8 cellular contexts compared by ENCODE assay signal in genomic region chr4:122922877-122923511, GRCh38. TPM values are rescaled to one million over a fixed set of nuclear protein-coding genes. Genes with fewer than 3 reads are reported as not detected.
DNase-seq lines count a peak whose midpoint lies in the region; ATAC-seq and TF ChIP-seq lines count a peak whose summit lies in the region.

No MANE protein-coding gene starts in this region.

- H3K27ac Mint-ChIP-seq in CD14-positive monocyte: peak overlapping the region; percentile 87 to 94 (median 91)
- H3K27ac Mint-ChIP-seq in activated CD4-positive, alpha-beta memory T cell treated with anti-CD3 and anti-CD28 coated beads, Interleukin-2, amount 10 ng/mL, durations not matched to agents 7 days and 5 days: no peak overlapping the region

- TF ChIP-seq CTCF in CD14-positive monocyte (IDR thresholded peaks at IDR 0.05) (no peak), lower lobe of right lung (IDR thresholded peaks at IDR 0.05) (no peak)

- ATAC-seq in GM19397 (IDR thresholded peaks at IDR 0.05; ENCODE audit: unreplicated experiment): peak; percentile 98
- ATAC-seq in HG03565 (IDR thresholded peaks at IDR 0.05; ENCODE audit: unreplicated experiment): peak; percentile 91
- ATAC-seq in lower lobe of right lung: peak; percentile 98 to 99

- H3K4me3 ChIP-seq in lower lobe of right lung: peak overlapping the region; percentile 71

- DNase-seq in CD14-positive monocyte (ENCODE audit: low spot score) (peak; percentile 55), NCI-H82 treated with DMSO at 0.1 percent for 48 hours (lab: John Stamatoyannopoulos, UW; ENCODE audit: unreplicated experiment) (peak; percentile 58), ecto neural progenitor cell (ENCODE audit: low spot score) (peak; percentile 89), lower lobe of right lung (peak; percentile 84)
- DNase-seq in activated CD4-positive, alpha-beta memory T cell treated with anti-CD3 and anti-CD28 coated beads, Interleukin-2, amount 10 ng/mL, durations not matched to agents 7 days and 5 days: peak; percentile 94
- DNase-seq in stimulated activated CD4-positive, alpha-beta T cell treated with anti-CD3 and anti-CD28 coated beads, TNF-alpha, amount 100 ng/mL, for 48 hours (ENCODE audit: low read depth in 3 of 3): peak; percentile 72 to 82 (median 81)

- no peaks in the 10 kb centered on the region for H3K27me3 ChIP-seq in lower lobe of right lung (ENCODE audit: low read depth)

- peak overlapping the region; percentile 99 for H3K4me3 Mint-ChIP-seq in CD14-positive monocyte
- no peak overlapping the region for H3K4me3 Mint-ChIP-seq in activated CD4-positive, alpha-beta memory T cell treated with anti-CD3 and anti-CD28 coated beads, Interleukin-2, amount 10 ng/mL, durations not matched to agents 7 days and 5 days

- peak overlapping the region; percentile 69 for H3K27ac ChIP-seq in lower lobe of right lung

- H3K4me1 ChIP-seq in lower lobe of right lung: peaks cover 22% of the 10 kb centered on the region

- no peaks in the 10 kb centered on the region for H3K9me3 ChIP-seq in lower lobe of right lung

- H3K36me3 ChIP-seq in lower lobe of right lung: no peaks in the 10 kb centered on the region

- intact Hi-C loops in CD14-positive monocyte (cut with micrococcal nuclease): loop anchor here (10.0 kb wide), 2 partner anchors 158 to 188 kb away; partner anchors contain the start of gene BBS12 (in 1 of the 2)
- intact Hi-C loops in lower lobe of right lung (cut with DNase I): no loop called here

- peaks cover 13% of the 10 kb centered on the region for H3K4me1 Mint-ChIP-seq in CD14-positive monocyte
- H3K4me1 Mint-ChIP-seq in activated CD4-positive, alpha-beta memory T cell treated with anti-CD3 and anti-CD28 coated beads, Interleukin-2, amount 10 ng/mL, durations not matched to agents 7 days and 5 days: peaks cover 27% of the 10 kb centered on the region

- H3K27me3 Mint-ChIP-seq in CD14-positive monocyte (ENCODE audit: low read depth in 3 of 3): peaks cover 0 to 3% (median 0%) of the 10 kb centered on the region in 3 donors
- H3K27me3 Mint-ChIP-seq in activated CD4-positive, alpha-beta memory T cell treated with anti-CD3 and anti-CD28 coated beads, Interleukin-2, amount 10 ng/mL, durations not matched to agents 7 days and 5 days: no peaks in the 10 kb centered on the region

- H3K9me3 Mint-ChIP-seq in CD14-positive monocyte: no peaks in the 10 kb centered on the region
- no peaks in the 10 kb centered on the region for H3K9me3 Mint-ChIP-seq in activated CD4-positive, alpha-beta memory T cell treated with anti-CD3 and anti-CD28 coated beads, Interleukin-2, amount 10 ng/mL, durations not matched to agents 7 days and 5 days

- POLR2A ChIA-PET in activated CD4-positive, alpha-beta memory T cell treated with anti-CD3 and anti-CD28 coated beads, Interleukin-2, amount 10 ng/mL, durations not matched to agents 7 days and 5 days (lab: Charles Lee): interaction anchor here (1.0 to 2.2 kb wide), 12 partner anchors 9 to 345 kb away, joined by 3 to 18 read pairs (median 4); partner anchors contain the start of gene BBS12

- H3K36me3 Mint-ChIP-seq in CD14-positive monocyte: no peaks in the 10 kb centered on the region
- H3K36me3 Mint-ChIP-seq in activated CD4-positive, alpha-beta memory T cell treated with anti-CD3 and anti-CD28 coated beads, Interleukin-2, amount 10 ng/mL, durations not matched to agents 7 days and 5 days (ENCODE audit: low read depth): peaks cover 7% of the 10 kb centered on the region

- CTCF ChIA-PET in activated CD4-positive, alpha-beta memory T cell treated with anti-CD3 and anti-CD28 coated beads, Interleukin-2, amount 10 ng/mL, durations not matched to agents 7 days and 5 days (lab: Charles Lee): interaction anchor here (0.8 to 4.0 kb wide), 8 partner anchors 8 to 345 kb away, joined by 4 to 26 read pairs (median 11); partner anchors contain the start of gene BBS12

RNA-seq across cellular contexts. Expression of gene NUDT6, which starts 0.6 kb away (rescaled TPM):
- 1 to 10 TPM; 1.6 TPM for polyA plus RNA-seq in CD14-positive monocyte
- total RNA-seq in activated CD4-positive, alpha-beta memory T cell treated with anti-CD3 and anti-CD28 coated beads, Interleukin-2, amount 10 ng/mL, durations not matched to agents 7 days and 5 days: 10 to 100 TPM; 14.5 to 15.8 TPM
- 5.3 TPM for total RNA-seq in lower lobe of right lung

Comparison
In these comparisons a context has a peak if more than half of its experiments do, and no peak if none do; other contexts are left out.
1. Peak in every context shown above with its lines: DNase-seq, ATAC-seq, H3K4me3 ChIP-seq and H3K27ac ChIP-seq.